In the genomic region with DNA sequence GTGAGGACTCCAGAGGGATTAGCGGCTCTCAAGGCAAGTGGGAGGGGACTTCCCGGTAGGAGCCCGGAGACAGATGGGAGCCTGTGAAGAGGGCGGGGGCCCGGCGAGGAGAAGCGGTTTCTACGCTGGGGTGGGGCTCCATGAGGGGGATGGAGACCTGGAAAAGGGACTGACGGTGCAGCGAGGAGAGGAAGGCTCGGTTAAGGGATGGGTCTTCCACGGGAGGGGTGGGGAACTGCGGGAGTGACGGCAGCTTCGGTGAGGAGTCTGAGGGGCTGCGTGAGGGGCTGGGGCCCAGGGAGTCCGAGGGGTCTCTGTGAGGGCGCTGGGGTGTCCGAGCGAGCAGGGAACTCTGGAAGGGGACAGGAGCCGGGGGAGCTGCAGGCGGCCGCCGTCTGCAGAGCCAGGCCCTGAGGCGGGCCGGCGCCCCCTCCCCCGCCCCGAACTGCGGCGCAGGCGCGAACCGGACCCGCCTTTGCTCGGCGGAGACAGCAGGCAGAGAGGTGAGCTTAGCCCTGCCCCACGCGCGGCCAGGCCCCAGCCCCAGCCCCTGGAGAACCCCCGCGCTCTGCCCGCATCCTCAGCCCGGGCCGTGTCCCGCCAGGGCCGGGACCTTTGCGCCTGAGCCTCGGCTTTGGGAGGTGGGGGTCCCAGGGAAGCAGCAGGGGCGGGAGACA, we compare ENCODE assay signal across 1 cellular context.
TF ChIP-seq lines count a peak whose summit lies in the region.

Gene NRSN2, plus strand, starts transcription at position 472 of the 677 bp plus-strand sequence. CDS start 2,533 bp downstream, outside the sequence.

TF ChIP-seq in HepG2, 621 proteins besides CTCF, POLR2A, EP300 and RAD21 (continued from another document and continues in another):
- TF ChIP-seq ZNF639 (CRISPR knock-in tag; conservative IDR thresholded peaks at IDR 0.05) = peak; percentile 52; the same call in 1 of the 2 replicates
- TF ChIP-seq ZNF160 (CRISPR knock-in tag; IDR thresholded peaks at IDR 0.05) = no peak
- TF ChIP-seq ZNF775 (CRISPR knock-in tag; IDR thresholded peaks at IDR 0.05; ENCODE audit: borderline replicate concordance) = no peak; the same call in 1 of the 2 replicates
- no peak for TF ChIP-seq GABPA (IDR thresholded peaks at IDR 0.05; ENCODE audit: low read depth, low read length)
- peak; percentile 52; the same call in 1 of the 2 replicates for TF ChIP-seq GABPA (CRISPR knock-in tag; IDR thresholded peaks at IDR 0.05; ENCODE audit: low read depth)
- TF ChIP-seq, protein P1, sequence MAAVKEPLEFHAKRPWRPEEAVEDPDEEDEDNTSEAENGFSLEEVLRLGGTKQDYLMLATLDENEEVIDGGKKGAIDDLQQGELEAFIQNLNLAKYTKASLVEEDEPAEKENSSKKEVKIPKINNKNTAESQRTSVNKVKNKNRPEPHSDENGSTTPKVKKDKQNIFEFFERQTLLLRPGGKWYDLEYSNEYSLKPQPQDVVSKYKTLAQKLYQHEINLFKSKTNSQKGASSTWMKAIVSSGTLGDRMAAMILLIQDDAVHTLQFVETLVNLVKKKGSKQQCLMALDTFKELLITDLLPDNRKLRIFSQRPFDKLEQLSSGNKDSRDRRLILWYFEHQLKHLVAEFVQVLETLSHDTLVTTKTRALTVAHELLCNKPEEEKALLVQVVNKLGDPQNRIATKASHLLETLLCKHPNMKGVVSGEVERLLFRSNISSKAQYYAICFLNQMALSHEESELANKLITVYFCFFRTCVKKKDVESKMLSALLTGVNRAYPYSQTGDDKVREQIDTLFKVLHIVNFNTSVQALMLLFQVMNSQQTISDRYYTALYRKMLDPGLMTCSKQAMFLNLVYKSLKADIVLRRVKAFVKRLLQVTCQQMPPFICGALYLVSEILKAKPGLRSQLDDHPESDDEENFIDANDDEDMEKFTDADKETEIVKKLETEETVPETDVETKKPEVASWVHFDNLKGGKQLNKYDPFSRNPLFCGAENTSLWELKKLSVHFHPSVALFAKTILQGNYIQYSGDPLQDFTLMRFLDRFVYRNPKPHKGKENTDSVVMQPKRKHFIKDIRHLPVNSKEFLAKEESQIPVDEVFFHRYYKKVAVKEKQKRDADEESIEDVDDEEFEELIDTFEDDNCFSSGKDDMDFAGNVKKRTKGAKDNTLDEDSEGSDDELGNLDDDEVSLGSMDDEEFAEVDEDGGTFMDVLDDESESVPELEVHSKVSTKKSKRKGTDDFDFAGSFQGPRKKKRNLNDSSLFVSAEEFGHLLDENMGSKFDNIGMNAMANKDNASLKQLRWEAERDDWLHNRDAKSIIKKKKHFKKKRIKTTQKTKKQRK (IDR thresholded peaks at IDR 0.05; ENCODE audit: low read length) = no peak
- no peak for TF ChIP-seq KIAA2018 (CRISPR knock-in tag; IDR thresholded peaks at IDR 0.05; ENCODE audit: borderline replicate concordance)
- TF ChIP-seq U2AF1 (optimal IDR thresholded peaks at IDR 0.05; ENCODE audit: low read depth, low read length) = no peak
- no peak; the same call in 1 of the 2 replicates for TF ChIP-seq KMT2A (CRISPR knock-in tag; IDR thresholded peaks at IDR 0.05)
- no peak for TF ChIP-seq NFRKB (IDR thresholded peaks at IDR 0.05)
- TF ChIP-seq ZFP62 (CRISPR knock-in tag; IDR thresholded peaks at IDR 0.05) = no peak
- no peak; the same call in 1 of the 2 replicates for TF ChIP-seq ZNF740 (CRISPR knock-in tag; IDR thresholded peaks at IDR 0.05)
- TF ChIP-seq, protein P2, sequence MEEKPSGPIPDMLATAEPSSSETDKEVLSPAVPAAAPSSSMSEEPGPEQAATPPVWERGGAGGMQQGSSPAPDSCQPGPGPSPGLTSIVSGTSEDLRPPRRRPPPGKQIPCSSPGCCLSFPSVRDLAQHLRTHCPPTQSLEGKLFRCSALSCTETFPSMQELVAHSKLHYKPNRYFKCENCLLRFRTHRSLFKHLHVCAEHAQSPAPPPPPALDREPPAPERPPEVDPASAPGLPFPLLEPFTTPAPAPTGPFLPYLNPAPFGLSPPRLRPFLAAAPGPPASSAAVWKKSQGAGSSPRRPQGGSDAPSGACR (CRISPR knock-in tag; IDR thresholded peaks at IDR 0.05) = peak; percentile 77
- TF ChIP-seq GPBP1L1 (CRISPR knock-in tag; IDR thresholded peaks at IDR 0.05) = no peak
- TF ChIP-seq SETDB1 (CRISPR knock-in tag; IDR thresholded peaks at IDR 0.05; ENCODE audit: borderline replicate concordance) = no peak
- no peak for TF ChIP-seq ASH2L (IDR thresholded peaks at IDR 0.05; ENCODE audit: insufficient read length, low read depth, low read length)
- peak in 1 of 2 experiments; percentile 44; a peak in 2 of 4 replicates for TF ChIP-seq HMGXB4 (CRISPR knock-in tag; IDR thresholded peaks at IDR 0.05; ENCODE audit: borderline replicate concordance in 1 of 2, low read depth in 1 of 2)
- no peak for TF ChIP-seq HMG20B (CRISPR knock-in tag; conservative IDR thresholded peaks at IDR 0.05)
- no peak for TF ChIP-seq ZNF850 (CRISPR knock-in tag; conservative IDR thresholded peaks at IDR 0.05)
- TF ChIP-seq ZNF724P (CRISPR knock-in tag; IDR thresholded peaks at IDR 0.05; ENCODE audit: borderline replicate concordance) = no peak
- TF ChIP-seq ZNF354B (CRISPR knock-in tag; IDR thresholded peaks at IDR 0.05) = peak; percentile 51; the same call in 1 of the 2 replicates
- TF ChIP-seq ZNF512 (CRISPR knock-in tag; IDR thresholded peaks at IDR 0.05) = no peak; the same call in 1 of the 2 replicates
- TF ChIP-seq RBM39 (IDR thresholded peaks at IDR 0.05; ENCODE audit: low read depth, low read length, poor library complexity, severe bottlenecking) = no peak
- peak; percentile 26; the same call in 1 of the 2 replicates for TF ChIP-seq HOXA5 (CRISPR knock-in tag; IDR thresholded peaks at IDR 0.05)
- TF ChIP-seq NFE2L1 (CRISPR knock-in tag; IDR thresholded peaks at IDR 0.05; ENCODE audit: borderline replicate concordance) = no peak
- no peak for TF ChIP-seq ZSCAN22 (CRISPR knock-in tag; IDR thresholded peaks at IDR 0.05)
- TF ChIP-seq RNF219 (CRISPR knock-in tag; IDR thresholded peaks at IDR 0.05) = no peak
